In the genomic region with DNA sequence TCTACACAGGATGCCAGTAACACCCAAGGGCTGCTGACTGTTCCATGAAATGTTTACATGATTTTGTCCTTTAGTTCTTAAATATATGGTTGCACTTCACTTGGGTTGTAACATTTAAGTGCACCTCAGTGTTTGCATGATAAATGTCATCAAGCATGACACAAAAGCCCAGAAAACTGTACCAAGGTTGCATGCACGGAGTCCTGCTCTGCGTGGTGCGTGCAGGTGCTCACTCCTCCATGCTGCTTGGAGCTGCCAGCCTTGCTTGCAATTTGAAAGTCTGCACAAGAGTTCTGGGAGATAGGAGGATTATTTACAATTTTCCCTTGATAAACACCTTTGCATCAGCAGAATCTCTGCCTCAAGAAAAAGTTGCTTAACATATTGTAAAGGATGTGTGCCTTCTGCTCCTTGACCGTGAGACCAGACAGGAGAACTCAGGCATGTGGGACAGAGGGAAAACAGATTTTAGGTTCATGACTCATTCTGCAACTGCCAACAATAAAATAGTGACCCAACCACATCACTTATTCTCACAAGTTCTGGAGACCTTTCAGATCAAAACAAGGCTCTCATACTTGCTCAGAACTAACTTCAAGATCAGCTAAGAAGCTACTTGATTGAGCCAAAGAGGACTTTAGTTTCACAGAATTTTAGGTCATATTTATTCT, we compare ENCODE assay signal across 10 cellular contexts. TPM values are rescaled to one million over a fixed set of nuclear protein-coding genes. Genes with fewer than 3 reads are reported as not detected.
DNase-seq lines count a peak whose midpoint lies in the region; ATAC-seq and TF ChIP-seq lines count a peak whose summit lies in the region.
"Had no signal": no experiment of that assay in that cellular context is flagged by ENCODE, and none has a peak within 500 bp of the region (broad histone marks: within the 10 kb centered on the region; RNA-seq: fewer than 3 reads in every experiment).

No MANE protein-coding gene starts in this region.

- H3K4me3 Mint-ChIP-seq in activated CD4-positive, alpha-beta T cell treated with anti-CD3 and anti-CD28 coated beads for 36 hours, result no peak overlapping the region

- intact Hi-C loops in Right ventricle myocardium inferior (cut with DNase I), result no loop called here
- intact Hi-C loops in cardiac septum (cut with DNase I), result loop anchor here (5.0 kb wide), 1 partner anchor 79 kb away; no protein-coding TSS in a partner anchor
- intact Hi-C loops in aorta (cut with DNase I), result no loop called here
- intact Hi-C loops in sigmoid colon (cut with DNase I), result no loop called here
- intact Hi-C loops in activated CD4-positive, alpha-beta T cell treated with anti-CD3 and anti-CD28 coated beads for 36 hours (cut with DNase I, micrococcal nuclease), result no loop called here

- CTCF ChIA-PET in activated CD4-positive, alpha-beta T cell treated with anti-CD3 and anti-CD28 coated beads for 36 hours (lab: Charles Lee), result interaction anchor here (0.7 to 9.2 kb wide), 2 partner anchors 67 to 245 kb away, joined by 3 to 181 read pairs; no protein-coding TSS in a partner anchor

- no peaks in the 10 kb centered on the region for H3K4me1 Mint-ChIP-seq in activated CD4-positive, alpha-beta T cell treated with anti-CD3 and anti-CD28 coated beads for 36 hours

- no peak overlapping the region for H3K4me3 ChIP-seq in aorta (ENCODE audit: low read length in 2 of 2)
- H3K4me3 ChIP-seq in sigmoid colon, result no peak overlapping the region
- H3K4me3 ChIP-seq: BLaER1 had no signal

- DNase-seq in Right ventricle myocardium inferior (ENCODE audit: missing footprints) (no peak), cardiac septum (ENCODE audit: low spot score) (no peak), NCI-H1417 (lab: John Stamatoyannopoulos, UW) (peak; percentile 56 to 92 (median 69)), dedifferentiated amniotic fluid mesenchymal stem cell (ENCODE audit: extremely low spot score) (peak; percentile 45), aorta (no peak), sigmoid colon (no peak), anterior cingulate cortex (lab: John Stamatoyannopoulos, UW) (no peak)
- DNase-seq in activated CD4-positive, alpha-beta T cell treated with anti-CD3 and anti-CD28 coated beads for 36 hours, result no peak
- DNase-seq: activated gamma-delta T cell treated with Interleukin-2 at 50 U/mL for 16 hours had no signal

- no peaks in the 10 kb centered on the region for H3K27me3 Mint-ChIP-seq in activated CD4-positive, alpha-beta T cell treated with anti-CD3 and anti-CD28 coated beads for 36 hours

- H3K9me3 ChIP-seq in aorta (ENCODE audit: control insufficient read depth, low read length) (no peaks in the 10 kb centered on the region), sigmoid colon (no peaks in the 10 kb centered on the region)
- H3K9me3 ChIP-seq: BLaER1 had no signal

- ATAC-seq in Right ventricle myocardium inferior (peak; percentile 44), aorta (ENCODE audit: low FRiP score) (peak; percentile 40)
- ATAC-seq in activated CD4-positive, alpha-beta T cell treated with anti-CD3 and anti-CD28 coated beads for 36 hours, result no peak

- POLR2A ChIA-PET in activated CD4-positive, alpha-beta T cell treated with anti-CD3 and anti-CD28 coated beads for 36 hours (lab: Charles Lee), result no interaction called here

- no peaks in the 10 kb centered on the region for H3K9me3 Mint-ChIP-seq in activated CD4-positive, alpha-beta T cell treated with anti-CD3 and anti-CD28 coated beads for 36 hours (ENCODE audit: low read depth)

- H3K27me3 ChIP-seq in aorta (ENCODE audit: control insufficient read depth in 1 of 2, insufficient read depth in 2 of 2, low read length in 1 of 2) (no peaks in the 10 kb centered on the region), sigmoid colon (no peaks in the 10 kb centered on the region)
- H3K27me3 ChIP-seq: BLaER1 had no signal

- no peak for TF ChIP-seq EP300 in sigmoid colon (IDR thresholded peaks at IDR 0.05)

- H3K4me1 ChIP-seq in aorta (ENCODE audit: control insufficient read depth in 1 of 2, insufficient read depth in 2 of 2, low read length in 2 of 2) (peaks cover 2 to 4% of the 10 kb centered on the region in 2 donors), sigmoid colon (peaks cover 0 to 29% (median 14%) of the 10 kb centered on the region in 4 donors)
- H3K4me1 ChIP-seq: BLaER1 had no signal

- peaks cover 12% of the 10 kb centered on the region for H3K36me3 Mint-ChIP-seq in activated CD4-positive, alpha-beta T cell treated with anti-CD3 and anti-CD28 coated beads for 36 hours (ENCODE audit: low read depth)

- no peak for TF ChIP-seq POLR2A in sigmoid colon (IDR thresholded peaks at IDR 0.05)

- H3K27ac ChIP-seq in aorta (ENCODE audit: low read depth in 1 of 2, low read length in 2 of 2), result no peak overlapping the region
- H3K27ac ChIP-seq in sigmoid colon, result peak overlapping the region in 2 of 4 donors; percentile 35 to 54
- H3K27ac ChIP-seq: BLaER1 had no signal

- H3K36me3 ChIP-seq in aorta (ENCODE audit: control insufficient read depth in 1 of 2, insufficient read depth in 2 of 2, low read length in 1 of 2) (no peaks in the 10 kb centered on the region), sigmoid colon (no peaks in the 10 kb centered on the region)

- WGBS in aorta, 2 donors, result 58 to 63% methylated on average over 4 of the region's 4 CpGs
- WGBS in sigmoid colon, 2 donors, result 81 to 87% methylated on average over 4 of the region's 4 CpGs

- no peak overlapping the region for H3K27ac Mint-ChIP-seq in activated CD4-positive, alpha-beta T cell treated with anti-CD3 and anti-CD28 coated beads for 36 hours

- no peak for TF ChIP-seq CTCF in sigmoid colon (IDR thresholded peaks at IDR 0.05)

RNA-seq across cellular contexts. Expression of gene PLCXD2, which starts 49.0 kb away (rescaled TPM):
- total RNA-seq in Right ventricle myocardium inferior (4.0 TPM), cardiac septum (2.2 TPM), aorta (1 to 10 TPM; 1.1 to 1.3 TPM), sigmoid colon (under 1 TPM; 0.28 to 0.81 (median 0.51) TPM)
- polyA plus RNA-seq in aorta (under 1 TPM in 1 of 2 donors, not detected in 1; 0.15 TPM), sigmoid colon (1 to 10 TPM; 1.8 to 4.8 (median 4.4) TPM)
- total RNA-seq in activated CD4-positive, alpha-beta T cell treated with anti-CD3 and anti-CD28 coated beads for 36 hours, result 1 to 10 TPM; 6.5 to 7.4 TPM

Comparison
In these comparisons a context has a peak if more than half of its experiments do, and no peak if none do; other contexts are left out.
1. DNase-seq: peak in NCI-H1417 (3 of 3) and dedifferentiated amniotic fluid mesenchymal stem cell (single experiment); none in Right ventricle myocardium inferior (single experiment), cardiac septum (single experiment), aorta (0 of 2), sigmoid colon (single experiment), activated CD4-positive, alpha-beta T cell treated with anti-CD3 and anti-CD28 coated beads for 36 hours (single experiment) and anterior cingulate cortex (0 of 58).